In the genomic region with DNA sequence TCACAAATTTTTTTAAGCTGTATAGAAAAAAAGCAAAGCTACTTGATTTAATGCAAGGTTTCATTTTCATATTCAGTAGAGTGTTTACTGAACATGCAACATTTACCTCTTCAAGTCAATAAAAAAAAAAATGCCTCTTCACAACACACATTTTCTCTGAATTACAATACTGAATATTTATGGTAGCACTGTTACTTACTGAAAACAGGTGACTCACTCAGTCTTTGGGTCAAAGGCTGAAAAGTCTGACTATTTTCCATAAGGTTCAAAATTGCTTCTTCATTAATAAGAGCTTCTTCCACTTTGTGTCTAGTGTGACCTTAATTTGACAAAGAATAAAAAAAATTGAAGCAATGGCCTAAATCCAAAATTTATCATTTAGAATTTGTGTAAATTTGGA, we compare ENCODE assay signal across 22 cellular contexts.
DNase-seq lines count a peak whose midpoint lies in the region; ATAC-seq, FAIRE-seq and TF ChIP-seq lines count a peak whose summit lies in the region.
"Had no signal": no experiment of that assay in that cellular context is flagged by ENCODE, and none has a peak within 500 bp of the region (broad histone marks: within the 10 kb centered on the region; RNA-seq: fewer than 3 reads in every experiment).

No MANE protein-coding gene starts in this region.

- no peaks in the 10 kb centered on the region for H3K27me3 ChIP-seq in spleen (replicated peaks in 1 of 7)
- H3K27me3 ChIP-seq: Peyer's patch had no signal

- peaks cover 0 to 93% (median 35%) of the 10 kb centered on the region in 6 donors for H3K36me3 ChIP-seq in spleen

- FAIRE-seq in GM18507 (lab: Jason Lieb, UNC) = peak; percentile 12
- FAIRE-seq: GM12878, H54 had no signal

- intact Hi-C loops in spleen (cut with DNase I; ENCODE audit: low total_unique reads) = no loop called here
- intact Hi-C loops in activated CD4-positive, alpha-beta memory T cell treated with anti-CD3 and anti-CD28 coated beads for 36 hours (cut with micrococcal nuclease) = no loop called here

- no peaks in the 10 kb centered on the region for H3K4me1 ChIP-seq in spleen
- H3K4me1 ChIP-seq: Peyer's patch had no signal

- H3K36me3 Mint-ChIP-seq in activated T-cell treated with anti-CD3 and anti-CD28 coated beads, Interleukin-2, amount 50 U/mL, for 4 hours (ENCODE audit: insufficient read depth) = peaks cover 50% of the 10 kb centered on the region
- H3K36me3 Mint-ChIP-seq in activated CD4-positive, alpha-beta memory T cell treated with anti-CD3 and anti-CD28 coated beads for 36 hours = peaks cover 34% of the 10 kb centered on the region

- H3K27ac Mint-ChIP-seq in activated CD4-positive, alpha-beta memory T cell treated with anti-CD3 and anti-CD28 coated beads for 36 hours = no peak overlapping the region
- H3K27ac Mint-ChIP-seq: HFFc6 had no signal

- H3K4me3 Mint-ChIP-seq in activated T-cell treated with anti-CD3 and anti-CD28 coated beads, Interleukin-2, amount 50 U/mL, for 4 hours = no peak overlapping the region
- H3K4me3 Mint-ChIP-seq in activated CD4-positive, alpha-beta memory T cell treated with anti-CD3 and anti-CD28 coated beads for 36 hours = no peak overlapping the region
- H3K4me3 Mint-ChIP-seq: HFFc6 had no signal

- CTCF ChIA-PET in activated CD4-positive, alpha-beta memory T cell treated with anti-CD3 and anti-CD28 coated beads for 36 hours (lab: Charles Lee) = no interaction called here

- H3K4me3 ChIP-seq in spleen = no peak overlapping the region
- H3K4me3 ChIP-seq: GM12878, Peyer's patch had no signal

- ATAC-seq in activated T-cell treated with anti-CD3 and anti-CD28 coated beads, Interleukin-2, amount 50 U/mL, for 4 hours = no peak
- ATAC-seq: GM12878, Right ventricle myocardium inferior had no signal

- H3K9me3 Mint-ChIP-seq in activated T-cell treated with anti-CD3 and anti-CD28 coated beads, Interleukin-2, amount 50 U/mL, for 4 hours = no peaks in the 10 kb centered on the region
- H3K9me3 Mint-ChIP-seq in activated CD4-positive, alpha-beta memory T cell treated with anti-CD3 and anti-CD28 coated beads for 36 hours = no peaks in the 10 kb centered on the region
- H3K9me3 Mint-ChIP-seq: HFFc6 had no signal

- no peak for TF ChIP-seq CTCF in spleen (IDR thresholded peaks at IDR 0.05 in 8 of 11, conservative IDR thresholded peaks at IDR 0.05 in 3 of 11)

- no peaks in the 10 kb centered on the region for H3K9me3 ChIP-seq in spleen
- H3K9me3 ChIP-seq: Peyer's patch had no signal

- no peaks in the 10 kb centered on the region for H3K4me1 Mint-ChIP-seq in activated T-cell treated with anti-CD3 and anti-CD28 coated beads, Interleukin-2, amount 50 U/mL, for 4 hours (ENCODE audit: low read depth)
- no peaks in the 10 kb centered on the region for H3K4me1 Mint-ChIP-seq in activated CD4-positive, alpha-beta memory T cell treated with anti-CD3 and anti-CD28 coated beads for 36 hours (ENCODE audit: low read depth)

- H3K27ac ChIP-seq in spleen = no peak overlapping the region
- H3K27ac ChIP-seq: C4-2B, Peyer's patch had no signal

- H3K27me3 Mint-ChIP-seq in activated T-cell treated with anti-CD3 and anti-CD28 coated beads, Interleukin-2, amount 50 U/mL, for 4 hours (ENCODE audit: low read depth) = no peaks in the 10 kb centered on the region
- H3K27me3 Mint-ChIP-seq in activated CD4-positive, alpha-beta memory T cell treated with anti-CD3 and anti-CD28 coated beads for 36 hours = no peaks in the 10 kb centered on the region

- no peak for TF ChIP-seq POLR2A in spleen (IDR thresholded peaks at IDR 0.05)

- no peak for DNase-seq in GM18507 (ENCODE audit: extremely low spot score, insufficient read length, low read depth)
- peak; percentile 13 for DNase-seq in amniotic epithelial cell (ENCODE audit: low read depth)
- peak; percentile 3 for DNase-seq in hepatic stellate cell (ENCODE audit: low spot score)
- no peak for DNase-seq in activated CD4-positive, CD25-positive, alpha-beta regulatory T cell treated with anti-CD3 and anti-CD28 coated beads, Interleukin-2, amount 50 U/mL, for 72 hours
- DNase-seq in spleen = no peak
- no peak for DNase-seq in activated T-cell treated with anti-CD3 and anti-CD28 coated beads, Interleukin-2, amount 50 U/mL, for 4 hours
- DNase-seq in activated CD4-positive, alpha-beta memory T cell treated with anti-CD3 and anti-CD28 coated beads for 36 hours = no peak
- DNase-seq: ACHN, AML-193, GF-D8, HFFc6, MM.1S, NCI-H1092, NCI-H1436 treated with DMSO at 0.1 percent for 48 hours, NCI-H2029 treated with DMSO at 0.1 percent for 48 hours, NCI-H446 treated with DMSO at 0.1 percent for 48 hours, NCI-H69, Peyer's patch had no signal

- POLR2A ChIA-PET in activated CD4-positive, alpha-beta memory T cell treated with anti-CD3 and anti-CD28 coated beads for 36 hours (lab: Charles Lee) = no interaction called here

Comparison
In these comparisons a context has a peak if more than half of its experiments do, and no peak if none do; other contexts are left out.
1. DNase-seq: peak in amniotic epithelial cell (single experiment) and hepatic stellate cell (single experiment); none in GM18507 (single experiment), activated CD4-positive, CD25-positive, alpha-beta regulatory T cell treated with anti-CD3 and anti-CD28 coated beads, Interleukin-2, amount 50 U/mL, for 72 hours (single experiment), spleen (single experiment), activated T-cell treated with anti-CD3 and anti-CD28 coated beads, Interleukin-2, amount 50 U/mL, for 4 hours (single experiment) and activated CD4-positive, alpha-beta memory T cell treated with anti-CD3 and anti-CD28 coated beads for 36 hours (single experiment).